ENCODE assay signal across 20 cellular contexts in genomic region chr2:30512243-30512866, GRCh38.
"Had no signal": no experiment of that assay in that cellular context is flagged by ENCODE, and none has a peak within 500 bp of the region (broad histone marks: within the 10 kb centered on the region; RNA-seq: fewer than 3 reads in every experiment).

No MANE protein-coding gene starts in this region.

- H3K27me3 ChIP-seq: adrenal gland, ascending aorta, brain microvascular endothelial cell, left lung, upper lobe of left lung had no signal

- H3K36me3 ChIP-seq: adrenal gland, ascending aorta, brain microvascular endothelial cell, left lung, upper lobe of left lung had no signal

- H3K9me3 Mint-ChIP-seq: natural killer cell had no signal

- DNase-seq: activated CD4-positive, CD25-positive, alpha-beta regulatory T cell treated with anti-CD3 and anti-CD28 coated beads, Interleukin-2, amount 50 U/mL, for 72 hours; activated T-cell treated with anti-CD3 and anti-CD28 coated beads, Interleukin-2, amount 50 U/mL, for 24 hours; adrenal gland; brain microvascular endothelial cell; cortex of kidney; endodermal cell; kidney glomerular epithelial cell; left lung; midbrain; natural killer cell; right cardiac atrium; stimulated activated CD4-positive, alpha-beta T cell treated with anti-CD3 and anti-CD28 coated beads, Interleukin-4, amount 100 ng/mL, for 4 hours; stimulated activated naive CD8-positive, alpha-beta T cell treated with anti-CD3 and anti-CD28 coated beads, Interleukin-15, Interleukin-2, amounts not matched to agents 100 U/mL and 50 U/mL, for 24 hours; T-helper 17 cell; upper lobe of left lung had no signal

- H2AFZ ChIP-seq: parathyroid adenoma had no signal

- H3K27ac ChIP-seq: adrenal gland, ascending aorta, brain microvascular endothelial cell, epithelial cell of prostate, parathyroid adenoma had no signal

- H3K4me3 Mint-ChIP-seq: activated T-cell treated with anti-CD3 and anti-CD28 coated beads, Interleukin-2, amount 50 U/mL, for 24 hours; activated T-helper 17 cell treated with anti-CD3 and anti-CD28 coated beads, Interleukin-2, amount 50 U/mL, for 72 hours; endodermal cell; natural killer cell; T-helper 17 cell had no signal

- H3K27me3 Mint-ChIP-seq: activated T-cell treated with anti-CD3 and anti-CD28 coated beads, Interleukin-2, amount 50 U/mL, for 24 hours; activated T-helper 17 cell treated with anti-CD3 and anti-CD28 coated beads, Interleukin-2, amount 50 U/mL, for 72 hours; T-helper 17 cell had no signal

- H3K27ac Mint-ChIP-seq: activated naive CD4-positive, alpha-beta T cell treated with anti-CD3 and anti-CD28 coated beads, Interleukin-2, amount 50 U/mL, for 72 hours; activated T-cell treated with anti-CD3 and anti-CD28 coated beads, Interleukin-2, amount 50 U/mL, for 24 hours; activated T-helper 17 cell treated with anti-CD3 and anti-CD28 coated beads, Interleukin-2, amount 50 U/mL, for 72 hours; endodermal cell; natural killer cell; T-helper 17 cell had no signal

- ATAC-seq: activated naive CD4-positive, alpha-beta T cell treated with anti-CD3 and anti-CD28 coated beads, Interleukin-2, amount 50 U/mL, for 72 hours; activated T-helper 17 cell treated with anti-CD3 and anti-CD28 coated beads, Interleukin-2, amount 50 U/mL, for 72 hours; left lung; natural killer cell; right cardiac atrium; stimulated activated naive CD8-positive, alpha-beta T cell treated with anti-CD3 and anti-CD28 coated beads, Interleukin-15, Interleukin-2, amounts not matched to agents 100 U/mL and 50 U/mL, for 24 hours; T-helper 17 cell had no signal

- H3K4me3 ChIP-seq: adrenal gland, ascending aorta, left lung, upper lobe of left lung had no signal

- H3K4me1 ChIP-seq: ascending aorta had no signal
